In genomic region chr4:7006411-7006810, GRCh38 we compare ENCODE assay signal across 17 cellular contexts. TPM values are rescaled to one million over a fixed set of nuclear protein-coding genes. Genes with fewer than 3 reads are reported as not detected.
DNase-seq lines count a peak whose midpoint lies in the region; ATAC-seq, FAIRE-seq and TF ChIP-seq lines count a peak whose summit lies in the region.
"Had no signal": no experiment of that assay in that cellular context is flagged by ENCODE, and none has a peak within 500 bp of the region (broad histone marks: within the 10 kb centered on the region; RNA-seq: fewer than 3 reads in every experiment).

No MANE protein-coding gene starts in this region.

- TF ChIP-seq RAD21 in HepG2 (CRISPR knock-in tag; IDR thresholded peaks at IDR 0.05): no peak

- peak overlapping the region; percentile 25 for H3K27ac Mint-ChIP-seq in stimulated activated naive B cell treated with anti-CD40 and anti-IgM and Interleukin-4, amounts not matched to agents 10 μg/mL and 1 μg/mL and 100 μg/mL, for 72 hours

- BruUV-seq in HepG2 (replicated peaks; lab: Mats Ljungman, UMichigan): no TSS peak

- H3K4me3 ChIP-seq in right lobe of liver: no peak overlapping the region
- no peak overlapping the region for H3K4me3 ChIP-seq in HepG2 (replicated peaks in 1 of 3; ENCODE audit: insufficient read depth in 1 of 3, low read depth in 2 of 3, low read length in 3 of 3)
- H3K4me3 ChIP-seq: PC-9, SK-N-MC had no signal

- ATAC-seq in right lobe of liver: no peak
- ATAC-seq in HepG2: no peak
- no peak for ATAC-seq in stimulated activated naive B cell treated with anti-CD40 and anti-IgM and Interleukin-4, amounts not matched to agents 10 μg/mL and 1 μg/mL and 100 μg/mL, for 72 hours (replicated peaks)
- ATAC-seq in HG03457 (IDR thresholded peaks at IDR 0.05; ENCODE audit: unreplicated experiment): no peak
- ATAC-seq: Right ventricle myocardium inferior had no signal

- H3K27me3 Mint-ChIP-seq in stimulated activated naive B cell treated with anti-CD40 and anti-IgM and Interleukin-4, amounts not matched to agents 10 μg/mL and 1 μg/mL and 100 μg/mL, for 72 hours: no peaks in the 10 kb centered on the region

- TF ChIP-seq EP300 in HepG2 (IDR thresholded peaks at IDR 0.05; ENCODE audit: low read depth in 2 of 2, low read length in 2 of 2) (no peak), HepG2 (CRISPR knock-in tag; IDR thresholded peaks at IDR 0.05; ENCODE audit: borderline replicate concordance) (no peak)

- no peak for DNase-seq in right lobe of liver
- DNase-seq in HepG2 (ENCODE audit: low spot score): no peak
- peak; percentile 65 for DNase-seq in RPMI7951 (ENCODE audit: low read depth)
- DNase-seq in epidermal melanocyte (ENCODE audit: insufficient read length, low spot score): peak; percentile 62
- no peak for DNase-seq in stimulated activated naive B cell treated with anti-CD40 and anti-IgM and Interleukin-4, amounts not matched to agents 10 μg/mL and 1 μg/mL and 100 μg/mL, for 72 hours
- no peak for DNase-seq in AML-193 (lab: John Stamatoyannopoulos, UW)
- no peak for DNase-seq in HT-29 (ENCODE audit: low spot score)
- DNase-seq: ACHN, EL, KBM-7, NCI-H1092, NCI-H1694, NCI-H69, PC-9 had no signal

- TF ChIP-seq POLR2A in right lobe of liver (IDR thresholded peaks at IDR 0.05) (no peak), HepG2 (IDR thresholded peaks at IDR 0.05; ENCODE audit: insufficient read depth in 1 of 2, low read depth in 2 of 2, low read length in 2 of 2) (no peak)

- peak overlapping the region in 2 of 3 donors; percentile 62 to 88 for H3K27ac ChIP-seq in right lobe of liver
- H3K27ac ChIP-seq in HepG2 (ENCODE audit: extremely low read length, insufficient read depth, low read length): no peak overlapping the region
- H3K27ac ChIP-seq: PC-9, SK-N-MC had no signal

- peaks cover 48 to 70% of the 10 kb centered on the region in 2 donors for H3K36me3 Mint-ChIP-seq in stimulated activated naive B cell treated with anti-CD40 and anti-IgM and Interleukin-4, amounts not matched to agents 10 μg/mL and 1 μg/mL and 100 μg/mL, for 72 hours

- no peaks in the 10 kb centered on the region for H3K9me3 Mint-ChIP-seq in stimulated activated naive B cell treated with anti-CD40 and anti-IgM and Interleukin-4, amounts not matched to agents 10 μg/mL and 1 μg/mL and 100 μg/mL, for 72 hours

- peaks cover 0 to 26% (median 9%) of the 10 kb centered on the region in 4 donors for H3K4me1 ChIP-seq in right lobe of liver
- peaks cover 21% of the 10 kb centered on the region for H3K4me1 ChIP-seq in HepG2 (ENCODE audit: insufficient read depth, low read length)

- H2AFZ ChIP-seq in HepG2 (ENCODE audit: low read length): no peak overlapping the region
- H2AFZ ChIP-seq: PC-9 had no signal

- intact Hi-C loops in right lobe of liver (cut with DNase I): no loop called here
- intact Hi-C loops in HepG2 (cut with micrococcal nuclease; ENCODE audit: unreplicated experiment): no loop called here

- no peaks in the 10 kb centered on the region for H3K27me3 ChIP-seq in right lobe of liver
- H3K27me3 ChIP-seq in HepG2 (ENCODE audit: control insufficient read depth in 1 of 2, insufficient read depth in 2 of 2, low read length in 2 of 2): no peaks in the 10 kb centered on the region

- H3K36me3 ChIP-seq in right lobe of liver (peaks cover 0 to 61% (median 6%) of the 10 kb centered on the region in 4 donors), HepG2 (replicated peaks in 1 of 2; ENCODE audit: control insufficient read depth in 1 of 2, insufficient read depth in 2 of 2, low read length in 2 of 2) (peaks cover 28 to 74% of the 10 kb centered on the region in 2 experiments)

- WGBS in right lobe of liver (ENCODE audit: insufficient coverage, low coverage, low lambda C conversion rate, missing lambda C conversion rate): 52% methylated on average over 3 of the region's 3 CpGs
- WGBS in HepG2 (ENCODE audit: low lambda C conversion rate): 96% methylated on average over 3 of the region's 3 CpGs

- no peak overlapping the region for H3K9ac ChIP-seq in HepG2 (ENCODE audit: insufficient read depth, low read depth, low read length)

- H3K79me2 ChIP-seq in HepG2 (ENCODE audit: insufficient read depth, low read length): peaks cover 5% of the 10 kb centered on the region

- H3K4me2 ChIP-seq in HepG2 (ENCODE audit: low read depth, low read length): no peak overlapping the region
- H3K4me2 ChIP-seq: PC-9 had no signal

- no peak overlapping the region for H3K4me3 Mint-ChIP-seq in stimulated activated naive B cell treated with anti-CD40 and anti-IgM and Interleukin-4, amounts not matched to agents 10 μg/mL and 1 μg/mL and 100 μg/mL, for 72 hours

- peaks cover 0 to 13% of the 10 kb centered on the region in 2 donors for H3K4me1 Mint-ChIP-seq in stimulated activated naive B cell treated with anti-CD40 and anti-IgM and Interleukin-4, amounts not matched to agents 10 μg/mL and 1 μg/mL and 100 μg/mL, for 72 hours

- CTCF ChIA-PET in HepG2 (lab: Yijun Ruan, JAX; ENCODE audit: low intra/inter-chr PET ratio, low total read pairs): no interaction called here

- peaks cover 6% of the 10 kb centered on the region; the same call in 1 of the 2 replicates for H4K20me1 ChIP-seq in HepG2 (ENCODE audit: insufficient read depth, low read length)

- in situ Hi-C loops in HepG2 (cut with HindIII; ENCODE audit: extremely low pct_ligation_motif_present, low pct_unique_long_range_greater_than_20kb): no loop called here

- POLR2A ChIA-PET in HepG2 (lab: Yijun Ruan, JAX): interaction anchor here (1.4 kb wide), 1 partner anchor 97 kb away, joined by 5 read pairs; the partner anchor contains the start of gene TBC1D14

- H3K9me3 ChIP-seq in right lobe of liver: no peaks in the 10 kb centered on the region
- no peaks in the 10 kb centered on the region for H3K9me3 ChIP-seq in HepG2 (ENCODE audit: low read length)

- no peak for FAIRE-seq in HepG2 (lab: Jason Lieb, UNC)

- TF ChIP-seq CTCF in right lobe of liver (IDR thresholded peaks at IDR 0.05) (no peak), HepG2 (CRISPR knock-in tag; IDR thresholded peaks at IDR 0.05) (no peak)

TF ChIP-seq in HepG2, 621 proteins besides CTCF, POLR2A, EP300 and RAD21:
- TF ChIP-seq RXRA (CRISPR knock-in tag; IDR thresholded peaks at IDR 0.05) (no peak), ZSCAN22 (CRISPR knock-in tag; IDR thresholded peaks at IDR 0.05) (no peak), ZNF335 (CRISPR knock-in tag; IDR thresholded peaks at IDR 0.05) (no peak), XBP1 (CRISPR knock-in tag; IDR thresholded peaks at IDR 0.05) (no peak), ZNF678 (CRISPR knock-in tag; IDR thresholded peaks at IDR 0.05) (no peak), ZNF564 (CRISPR knock-in tag; IDR thresholded peaks at IDR 0.05) (no peak), RFX1 (IDR thresholded peaks at IDR 0.05) (no peak)
- TF ChIP-seq, protein P1, sequence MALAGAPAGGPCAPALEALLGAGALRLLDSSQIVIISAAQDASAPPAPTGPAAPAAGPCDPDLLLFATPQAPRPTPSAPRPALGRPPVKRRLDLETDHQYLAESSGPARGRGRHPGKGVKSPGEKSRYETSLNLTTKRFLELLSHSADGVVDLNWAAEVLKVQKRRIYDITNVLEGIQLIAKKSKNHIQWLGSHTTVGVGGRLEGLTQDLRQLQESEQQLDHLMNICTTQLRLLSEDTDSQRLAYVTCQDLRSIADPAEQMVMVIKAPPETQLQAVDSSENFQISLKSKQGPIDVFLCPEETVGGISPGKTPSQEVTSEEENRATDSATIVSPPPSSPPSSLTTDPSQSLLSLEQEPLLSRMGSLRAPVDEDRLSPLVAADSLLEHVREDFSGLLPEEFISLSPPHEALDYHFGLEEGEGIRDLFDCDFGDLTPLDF (CRISPR knock-in tag; IDR thresholded peaks at IDR 0.05): no peak

RNA-seq across cellular contexts. Expression of gene TADA2B, which starts 36.8 kb away (rescaled TPM):
- total RNA-seq in right lobe of liver (10 to 100 TPM; 12.1 to 16.3 (median 14.0) TPM), HepG2 (2016; rRNA removed; fragmentation: Illumina TruSeq; extraction: Trizol) (8.6 and 8.9 TPM in 2 replicates)
- total RNA-seq in HepG2 (2016; cell fraction: cytosol; rRNA removed; fragmentation: Illumina TruSeq; extraction: Trizol; ENCODE audit: low read depth): 2.2 and 3.1 TPM in 2 replicates
- 7.2 and 8.0 TPM in 2 replicates for total RNA-seq in HepG2 (2016; cell fraction: insoluble cytoplasmic fraction; rRNA removed; fragmentation: Illumina TruSeq; extraction: Trizol)
- 11.2 and 13.1 TPM in 2 replicates for total RNA-seq in HepG2 (2016; cell fraction: membrane; rRNA removed; fragmentation: Illumina TruSeq; extraction: Trizol)
- total RNA-seq in HepG2 (2016; cell fraction: nucleus; rRNA removed; fragmentation: Illumina TruSeq; extraction: Trizol): 5.6 and 5.9 TPM in 2 replicates
- polyA plus RNA-seq in HepG2 (2011; rRNA removed): 4.6 and 5.1 TPM in 2 replicates
- polyA plus RNA-seq in HepG2 (2011; cell fraction: cytosol; rRNA removed): 5.0 and 5.2 TPM in 2 replicates
- 5.8 and 6.6 TPM in 2 replicates for polyA plus RNA-seq in HepG2 (2011; cell fraction: nucleus; rRNA removed)
- 8.0 and 9.4 TPM in 2 replicates for polyA plus RNA-seq in HepG2 (2012)
- polyA plus RNA-seq in HepG2 (2016; cell fraction: cytosol; fragmentation: Illumina TruSeq; extraction: Trizol; ENCODE audit: low read depth): 2.2 and 2.7 TPM in 2 replicates
- 10.4 and 13.0 TPM in 2 replicates for polyA plus RNA-seq in HepG2 (2016; cell fraction: insoluble cytoplasmic fraction; fragmentation: Illumina TruSeq; extraction: Trizol; ENCODE audit: low read depth)
- 8.6 and 9.7 TPM in 2 replicates for polyA plus RNA-seq in HepG2 (2016; cell fraction: membrane; fragmentation: Illumina TruSeq; extraction: Trizol; ENCODE audit: low read depth)
- polyA plus RNA-seq in HepG2 (2016; cell fraction: nucleus; fragmentation: Illumina TruSeq; extraction: Trizol; ENCODE audit: insufficient read depth, low read depth): 10.6 and 12.8 TPM in 2 replicates
- polyA minus RNA-seq in HepG2 (2011; rRNA and poly(A)+ RNA removed; ENCODE audit: low replicate concordance): 6.9 and 14.2 TPM in 2 replicates
- polyA minus RNA-seq in HepG2 (2011; cell fraction: cytosol; rRNA and poly(A)+ RNA removed): 3.9 and 5.1 TPM in 2 replicates
- polyA minus RNA-seq in HepG2 (2011; cell fraction: nucleus; rRNA and poly(A)+ RNA removed): 5.9 and 6.6 TPM in 2 replicates
- total RNA-seq in RPMI7951 (2014; rRNA removed; shearing (Covaris generic)): 4.7 and 5.8 TPM in 2 replicates
- 13.1 and 14.2 TPM in 2 replicates for total RNA-seq in HT-29 (2014; rRNA removed; shearing (Covaris generic))

Comparison
In these comparisons a context has a peak if more than half of its experiments do, and no peak if none do; other contexts are left out.
1. DNase-seq: peak in RPMI7951 (single experiment) and epidermal melanocyte (single experiment); none in right lobe of liver (0 of 3), HepG2 (single experiment), stimulated activated naive B cell treated with anti-CD40 and anti-IgM and Interleukin-4, amounts not matched to agents 10 μg/mL and 1 μg/mL and 100 μg/mL, for 72 hours (single experiment), AML-193 (0 of 2) and HT-29 (single experiment).